7 cellular contexts compared by ENCODE assay signal in genomic region chr20:50048420-50049166, GRCh38.
DNase-seq lines count a peak whose midpoint lies in the region; ATAC-seq, FAIRE-seq and TF ChIP-seq lines count a peak whose summit lies in the region.

No MANE protein-coding gene starts in this region.

- CTCF ChIA-PET in HepG2 (lab: Yijun Ruan, JAX; ENCODE audit: low intra/inter-chr PET ratio, low total read pairs): no interaction called here

- no peak for TF ChIP-seq CTCF in HepG2 (CRISPR knock-in tag; IDR thresholded peaks at IDR 0.05)
- no peak for TF ChIP-seq CTCF in suprapubic skin (IDR thresholded peaks at IDR 0.05)

- H3K27ac ChIP-seq in HepG2 (ENCODE audit: extremely low read length, insufficient read depth, low read length) (no peak overlapping the region), suprapubic skin (peak overlapping the region; percentile 71)

- H3K9me3 ChIP-seq in MG63 (peaks cover 8% of the 10 kb centered on the region), HepG2 (ENCODE audit: low read length) (no peaks in the 10 kb centered on the region), suprapubic skin (no peaks in the 10 kb centered on the region)

- 43% methylated on average over 15 of the region's 16 CpGs for WGBS in HepG2 (ENCODE audit: low lambda C conversion rate)
- 54% methylated on average over 16 of the region's 16 CpGs for WGBS in suprapubic skin

- no peak overlapping the region for H2AFZ ChIP-seq in HepG2 (ENCODE audit: low read length)

- ATAC-seq in HepG2 (no peak), HG03196 (IDR thresholded peaks at IDR 0.05; ENCODE audit: unreplicated experiment) (no peak)

- in situ Hi-C loops in HepG2 (cut with HindIII; ENCODE audit: extremely low pct_ligation_motif_present, low pct_unique_long_range_greater_than_20kb): no loop called here

- H3K4me3 ChIP-seq in MG63 (no peak overlapping the region), HepG2 (replicated peaks in 1 of 3; ENCODE audit: insufficient read depth in 1 of 3, low read depth in 2 of 3, low read length in 3 of 3) (no peak overlapping the region), suprapubic skin (no peak overlapping the region)

- no peaks in the 10 kb centered on the region for H3K27me3 ChIP-seq in MG63
- peaks cover 2 to 21% of the 10 kb centered on the region in 2 experiments; a peak in 3 of 5 replicates for H3K27me3 ChIP-seq in HepG2 (ENCODE audit: control insufficient read depth in 1 of 2, insufficient read depth in 2 of 2, low read length in 2 of 2)
- no peaks in the 10 kb centered on the region for H3K27me3 ChIP-seq in suprapubic skin

- no peaks in the 10 kb centered on the region for H3K36me3 ChIP-seq in MG63
- no peaks in the 10 kb centered on the region for H3K36me3 ChIP-seq in HepG2 (replicated peaks in 1 of 2; ENCODE audit: control insufficient read depth in 1 of 2, insufficient read depth in 2 of 2, low read length in 2 of 2)
- no peaks in the 10 kb centered on the region for H3K36me3 ChIP-seq in suprapubic skin

- peak; percentile 42 for DNase-seq in MG63
- DNase-seq in activated CD8-positive, alpha-beta memory T cell treated with anti-CD3 and anti-CD28 coated beads, Interleukin-2, amount 50 U/mL, for 4 hours: peak; percentile 38
- no peak for DNase-seq in HepG2 (ENCODE audit: low spot score)
- no peak for DNase-seq in suprapubic skin (ENCODE audit: low spot score in 2 of 2)
- DNase-seq in inferior parietal cortex (ENCODE audit: extremely low spot score): no peak
- DNase-seq in mesenteric fat pad (ENCODE audit: low spot score): no peak

- TF ChIP-seq RAD21 in HepG2 (CRISPR knock-in tag; IDR thresholded peaks at IDR 0.05): no peak

- TF ChIP-seq POLR2A in HepG2 (IDR thresholded peaks at IDR 0.05; ENCODE audit: insufficient read depth in 1 of 2, low read depth in 2 of 2, low read length in 2 of 2) (no peak), suprapubic skin (IDR thresholded peaks at IDR 0.05) (no peak)

- no peak overlapping the region for H3K4me2 ChIP-seq in HepG2 (ENCODE audit: low read depth, low read length)

- no peaks in the 10 kb centered on the region for H3K79me2 ChIP-seq in HepG2 (ENCODE audit: insufficient read depth, low read length)

- FAIRE-seq in HepG2 (lab: Jason Lieb, UNC): no peak

- H3K4me1 ChIP-seq in HepG2 (ENCODE audit: insufficient read depth, low read length) (peaks cover 41% of the 10 kb centered on the region), suprapubic skin (peaks cover 39% of the 10 kb centered on the region)

- TF ChIP-seq EP300 in HepG2 (IDR thresholded peaks at IDR 0.05; ENCODE audit: low read depth in 2 of 2, low read length in 2 of 2): no peak
- TF ChIP-seq EP300 in HepG2 (CRISPR knock-in tag; IDR thresholded peaks at IDR 0.05; ENCODE audit: borderline replicate concordance): no peak
- TF ChIP-seq EP300 in suprapubic skin (IDR thresholded peaks at IDR 0.05): no peak

- no peak overlapping the region for H3K9ac ChIP-seq in HepG2 (ENCODE audit: insufficient read depth, low read depth, low read length)

- intact Hi-C loops in HepG2 (cut with micrococcal nuclease; ENCODE audit: unreplicated experiment): no loop called here

- no peaks in the 10 kb centered on the region for H4K20me1 ChIP-seq in HepG2 (ENCODE audit: insufficient read depth, low read length)

- BruUV-seq in HepG2 (replicated peaks; lab: Mats Ljungman, UMichigan): no TSS peak

- POLR2A ChIA-PET in HepG2 (lab: Yijun Ruan, JAX): no interaction called here

TF ChIP-seq in HepG2, 621 proteins besides CTCF, POLR2A, EP300 and RAD21:
- TF ChIP-seq HNRNPL (IDR thresholded peaks at IDR 0.05; ENCODE audit: low read depth, low read length) (peak; percentile 71; the same call in 1 of the 2 replicates), PATZ1 (CRISPR knock-in tag; IDR thresholded peaks at IDR 0.05) (0 out of 2 replicates have a peak, but pooled peaks have one; percentile 26), HMGXB4 (CRISPR knock-in tag; IDR thresholded peaks at IDR 0.05; ENCODE audit: borderline replicate concordance in 1 of 2, low read depth in 1 of 2) (no peak), ZNF687 (CRISPR knock-in tag; IDR thresholded peaks at IDR 0.05) (peak; percentile 14; the same call in 1 of the 2 replicates), ZBTB10 (CRISPR knock-in tag; IDR thresholded peaks at IDR 0.05; ENCODE audit: borderline replicate concordance) (no peak)
TF ChIP-seq in HepG2: peak in this region for 3.

Comparison
In these comparisons a context has a peak if more than half of its experiments do, and no peak if none do; other contexts are left out.
1. DNase-seq: peak in MG63 (single experiment) and activated CD8-positive, alpha-beta memory T cell treated with anti-CD3 and anti-CD28 coated beads, Interleukin-2, amount 50 U/mL, for 4 hours (single experiment); none in HepG2 (single experiment), suprapubic skin (0 of 2), inferior parietal cortex (single experiment) and mesenteric fat pad (single experiment).